In genomic region chrX:13653022-13653693, GRCh38 we compare ENCODE assay signal across 8 cellular contexts.
DNase-seq lines count a peak whose midpoint lies in the region; ATAC-seq and TF ChIP-seq lines count a peak whose summit lies in the region.

TSS of gene TCEANC (plus strand) at chrX:13653141. CDS start at chrX:13662509, 9,368 bp downstream.

- H3K4me3 ChIP-seq in WI38 (ENCODE audit: low read depth, low read length) = peak within 1 kb of the TSS; percentile 68
- peak within 1 kb of the TSS; percentile 54 to 61 for H3K4me3 ChIP-seq in cardiac fibroblast (replicated peaks in 1 of 2; ENCODE audit: low read depth in 2 of 2, low read length in 2 of 2)
- H3K4me3 ChIP-seq in skin epidermis = peak within 1 kb of the TSS; percentile 44 to 60 (median 53)

- TF ChIP-seq CTCF in WI38 (IDR thresholded peaks at IDR 0.05; ENCODE audit: low read depth, low read length) (no peak), cardiac fibroblast (IDR thresholded peaks at IDR 0.05; ENCODE audit: low read depth, low read length) (no peak)

- peak; percentile 99 for DNase-seq in AG08395 (ENCODE audit: low spot score)
- DNase-seq in NCI-H2227 treated with DMSO at 0.1 percent for 48 hours (lab: John Stamatoyannopoulos, UW) = peak; percentile 98
- DNase-seq in cardiac fibroblast (ENCODE audit: low read depth in 2 of 2) = peak; percentile 96 to 97
- DNase-seq in iPS-NIHi11 (ENCODE audit: low spot score) = peak; percentile 88

- ATAC-seq in GM18907 (IDR thresholded peaks at IDR 0.05; ENCODE audit: unreplicated experiment) = peak; percentile 96
- peak; percentile 94 for ATAC-seq in HG03139 (IDR thresholded peaks at IDR 0.05; ENCODE audit: unreplicated experiment)

- peak within 1 kb of the TSS; percentile 22 to 96 (median 90) for H3K27ac ChIP-seq in skin epidermis

Comparison
In these comparisons a context has a peak if more than half of its experiments do, and no peak if none do; other contexts are left out.
1. Peak in every context shown above with its lines: DNase-seq, ATAC-seq, H3K4me3 ChIP-seq and H3K27ac ChIP-seq.